Comparison of ENCODE assay signal across 21 cellular contexts in the genomic region with DNA sequence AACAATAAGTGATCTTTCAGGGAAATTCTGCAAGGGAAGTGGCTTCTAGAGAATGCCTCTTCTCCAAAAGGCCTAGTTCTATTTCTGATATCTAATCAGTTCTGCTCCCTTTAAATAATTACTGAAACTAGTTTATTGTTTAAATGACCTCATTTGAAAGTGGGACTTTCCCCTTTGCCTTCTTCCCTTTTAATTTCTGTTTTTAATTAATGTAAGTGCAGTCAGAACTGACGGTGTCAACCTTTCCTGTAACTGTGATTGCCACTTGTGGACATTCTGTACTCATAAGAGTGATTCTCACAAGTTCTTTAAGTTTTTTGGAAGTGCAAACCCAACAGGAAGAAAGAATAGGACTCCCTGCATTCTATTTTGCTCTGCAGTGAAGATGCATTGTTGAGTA.
DNase-seq lines count a peak whose midpoint lies in the region; ATAC-seq and TF ChIP-seq lines count a peak whose summit lies in the region.
"Had no signal": no experiment of that assay in that cellular context is flagged by ENCODE, and none has a peak within 500 bp of the region (broad histone marks: within the 10 kb centered on the region; RNA-seq: fewer than 3 reads in every experiment).

No MANE protein-coding gene starts in this region.

- no peaks in the 10 kb centered on the region for H3K79me2 ChIP-seq in OCI-LY3 (ENCODE audit: low read length)

- H3K4me3 ChIP-seq in OCI-LY3 (ENCODE audit: low read length), result no peak overlapping the region
- H3K4me3 ChIP-seq in subcutaneous abdominal adipose tissue (ENCODE audit: low read depth in 1 of 5, low read length in 5 of 5), result no peak overlapping the region
- H3K4me3 ChIP-seq: Peyer's patch had no signal

- intact Hi-C loops in natural killer cell (cut with micrococcal nuclease), result no loop called here

- H3K27ac Mint-ChIP-seq in natural killer cell treated with Interleukin-12 subunit alpha and Interleukin-12 subunit beta and Interleukin-15 and Interleukin-18, amount 100 ng/mL, for 72 hours, result peak overlapping the region; percentile 4 to 86
- H3K27ac Mint-ChIP-seq in natural killer cell, result no peak overlapping the region

- H3K4me1 Mint-ChIP-seq in natural killer cell treated with Interleukin-12 subunit alpha and Interleukin-12 subunit beta and Interleukin-15 and Interleukin-18, amount 100 ng/mL, for 72 hours (ENCODE audit: low read depth in 2 of 2), result peaks cover 34 to 58% of the 10 kb centered on the region in 2 donors
- peaks cover 24 to 31% of the 10 kb centered on the region in 2 donors for H3K4me1 Mint-ChIP-seq in natural killer cell

- H3K27ac ChIP-seq in OCI-LY3 (ENCODE audit: low read length) (peak overlapping the region; percentile 17; the same call in 1 of the 2 replicates), subcutaneous abdominal adipose tissue (ENCODE audit: low read depth, low read length) (peak overlapping the region; percentile 98)

- H3K9ac ChIP-seq in OCI-LY3 (ENCODE audit: low read length) (no peak overlapping the region), subcutaneous abdominal adipose tissue (ENCODE audit: low read length in 5 of 5) (peak overlapping the region in 1 of 5 donors; percentile 14)

- peaks cover 11% of the 10 kb centered on the region for H3K9me3 Mint-ChIP-seq in natural killer cell treated with Interleukin-12 subunit alpha and Interleukin-12 subunit beta and Interleukin-15 and Interleukin-18, amount 100 ng/mL, for 72 hours
- H3K9me3 Mint-ChIP-seq in natural killer cell, result peaks cover 0 to 2% of the 10 kb centered on the region in 2 donors

- H3K36me3 ChIP-seq in OCI-LY3 (replicated peaks; ENCODE audit: low read depth, low read length) (peaks cover 8% of the 10 kb centered on the region), subcutaneous abdominal adipose tissue (ENCODE audit: control insufficient read depth in 5 of 5, insufficient read depth in 5 of 5, low read length in 5 of 5) (no peaks in the 10 kb centered on the region)
- H3K36me3 ChIP-seq: Peyer's patch had no signal

- no peak overlapping the region for H2AFZ ChIP-seq in OCI-LY3 (ENCODE audit: low read depth, low read length)

- DNase-seq in natural killer cell treated with Interleukin-12 subunit alpha and Interleukin-12 subunit beta and Interleukin-15 and Interleukin-18, amount 100 ng/mL, for 72 hours (ENCODE audit: low spot score), result no peak
- no peak for DNase-seq in natural killer cell
- peak; percentile 20 for DNase-seq in germinal center (ENCODE audit: low spot score)
- DNase-seq in NK-92 (lab: John Stamatoyannopoulos, UW; ENCODE audit: unreplicated experiment), result no peak
- no peak for DNase-seq in SHP77 (lab: John Stamatoyannopoulos, UW)
- DNase-seq: CD4-positive, alpha-beta memory T cell; DND-41; GF-D8; H7; Karpas-422; MM.1S; NCI-H1105; NCI-H187; NCI-H446 treated with DMSO at 0.1 percent for 48 hours; NCI-H748 treated with DMSO at 0.1 percent for 48 hours; Peyer's patch; Right ventricle myocardium superior had no signal

- peak overlapping the region; percentile 27 for H3K4me2 ChIP-seq in OCI-LY3 (ENCODE audit: low read length)

- H3K4me1 ChIP-seq in OCI-LY3 (ENCODE audit: low read length), result peaks cover 71% of the 10 kb centered on the region
- peaks cover 4 to 28% (median 23%) of the 10 kb centered on the region in 5 donors for H3K4me1 ChIP-seq in subcutaneous abdominal adipose tissue (ENCODE audit: control insufficient read depth in 5 of 5, insufficient read depth in 5 of 5, low read length in 5 of 5)

- ATAC-seq in natural killer cell treated with Interleukin-12 subunit alpha and Interleukin-12 subunit beta and Interleukin-15 and Interleukin-18, amount 100 ng/mL, for 72 hours, result peak in 1 of 2 donors; percentile 60
- ATAC-seq in natural killer cell (no peak), HG03342 (IDR thresholded peaks at IDR 0.05; ENCODE audit: unreplicated experiment) (no peak)
- ATAC-seq: HepG2 had no signal

- H3K9me3 ChIP-seq in OCI-LY3 (ENCODE audit: insufficient read depth, low read length), result peaks cover 4% of the 10 kb centered on the region
- no peaks in the 10 kb centered on the region for H3K9me3 ChIP-seq in subcutaneous abdominal adipose tissue (ENCODE audit: control insufficient read depth in 5 of 5, low read length in 5 of 5)
- H3K9me3 ChIP-seq: Peyer's patch had no signal

- H3K27me3 ChIP-seq in OCI-LY3 (ENCODE audit: low read depth, low read length) (no peaks in the 10 kb centered on the region), subcutaneous abdominal adipose tissue (ENCODE audit: control insufficient read depth in 5 of 5, insufficient read depth in 4 of 5, low read length in 5 of 5) (no peaks in the 10 kb centered on the region)
- H3K27me3 ChIP-seq: Peyer's patch had no signal

- H3K27me3 Mint-ChIP-seq in natural killer cell treated with Interleukin-12 subunit alpha and Interleukin-12 subunit beta and Interleukin-15 and Interleukin-18, amount 100 ng/mL, for 72 hours, result no peaks in the 10 kb centered on the region
- H3K27me3 Mint-ChIP-seq in natural killer cell (ENCODE audit: low read depth in 2 of 2), result peaks cover 0 to 3% of the 10 kb centered on the region in 2 donors

- peak overlapping the region; percentile 6 for H3K4me3 Mint-ChIP-seq in natural killer cell treated with Interleukin-12 subunit alpha and Interleukin-12 subunit beta and Interleukin-15 and Interleukin-18, amount 100 ng/mL, for 72 hours
- H3K4me3 Mint-ChIP-seq in natural killer cell, result no peak overlapping the region

- H3K36me3 Mint-ChIP-seq in natural killer cell treated with Interleukin-12 subunit alpha and Interleukin-12 subunit beta and Interleukin-15 and Interleukin-18, amount 100 ng/mL, for 72 hours, result peaks cover 5% of the 10 kb centered on the region
- H3K36me3 Mint-ChIP-seq in natural killer cell, result no peaks in the 10 kb centered on the region

- TF ChIP-seq CTCF in natural killer cell (IDR thresholded peaks at IDR 0.05) (no peak), OCI-LY3 (IDR thresholded peaks at IDR 0.05; ENCODE audit: low read depth, low read length) (no peak)

- no peaks in the 10 kb centered on the region for H4K20me1 ChIP-seq in OCI-LY3 (ENCODE audit: insufficient read depth, low read length)

Comparison
In these comparisons a context has a peak if more than half of its experiments do, and no peak if none do; other contexts are left out.
1. H3K27ac Mint-ChIP-seq: peak in natural killer cell treated with Interleukin-12 subunit alpha and Interleukin-12 subunit beta and Interleukin-15 and Interleukin-18, amount 100 ng/mL, for 72 hours (2 of 2); none in natural killer cell (0 of 2).